ENCODE assay signal across 1 cellular context in genomic region chr7:18760046-18760445, GRCh38.
TF ChIP-seq lines count a peak whose summit lies in the region.

No MANE protein-coding gene starts in this region.

TF ChIP-seq in GM23338, 12 proteins besides CTCF, POLR2A, EP300 and RAD21 (continued from another document):
- TF ChIP-seq, protein P1, sequence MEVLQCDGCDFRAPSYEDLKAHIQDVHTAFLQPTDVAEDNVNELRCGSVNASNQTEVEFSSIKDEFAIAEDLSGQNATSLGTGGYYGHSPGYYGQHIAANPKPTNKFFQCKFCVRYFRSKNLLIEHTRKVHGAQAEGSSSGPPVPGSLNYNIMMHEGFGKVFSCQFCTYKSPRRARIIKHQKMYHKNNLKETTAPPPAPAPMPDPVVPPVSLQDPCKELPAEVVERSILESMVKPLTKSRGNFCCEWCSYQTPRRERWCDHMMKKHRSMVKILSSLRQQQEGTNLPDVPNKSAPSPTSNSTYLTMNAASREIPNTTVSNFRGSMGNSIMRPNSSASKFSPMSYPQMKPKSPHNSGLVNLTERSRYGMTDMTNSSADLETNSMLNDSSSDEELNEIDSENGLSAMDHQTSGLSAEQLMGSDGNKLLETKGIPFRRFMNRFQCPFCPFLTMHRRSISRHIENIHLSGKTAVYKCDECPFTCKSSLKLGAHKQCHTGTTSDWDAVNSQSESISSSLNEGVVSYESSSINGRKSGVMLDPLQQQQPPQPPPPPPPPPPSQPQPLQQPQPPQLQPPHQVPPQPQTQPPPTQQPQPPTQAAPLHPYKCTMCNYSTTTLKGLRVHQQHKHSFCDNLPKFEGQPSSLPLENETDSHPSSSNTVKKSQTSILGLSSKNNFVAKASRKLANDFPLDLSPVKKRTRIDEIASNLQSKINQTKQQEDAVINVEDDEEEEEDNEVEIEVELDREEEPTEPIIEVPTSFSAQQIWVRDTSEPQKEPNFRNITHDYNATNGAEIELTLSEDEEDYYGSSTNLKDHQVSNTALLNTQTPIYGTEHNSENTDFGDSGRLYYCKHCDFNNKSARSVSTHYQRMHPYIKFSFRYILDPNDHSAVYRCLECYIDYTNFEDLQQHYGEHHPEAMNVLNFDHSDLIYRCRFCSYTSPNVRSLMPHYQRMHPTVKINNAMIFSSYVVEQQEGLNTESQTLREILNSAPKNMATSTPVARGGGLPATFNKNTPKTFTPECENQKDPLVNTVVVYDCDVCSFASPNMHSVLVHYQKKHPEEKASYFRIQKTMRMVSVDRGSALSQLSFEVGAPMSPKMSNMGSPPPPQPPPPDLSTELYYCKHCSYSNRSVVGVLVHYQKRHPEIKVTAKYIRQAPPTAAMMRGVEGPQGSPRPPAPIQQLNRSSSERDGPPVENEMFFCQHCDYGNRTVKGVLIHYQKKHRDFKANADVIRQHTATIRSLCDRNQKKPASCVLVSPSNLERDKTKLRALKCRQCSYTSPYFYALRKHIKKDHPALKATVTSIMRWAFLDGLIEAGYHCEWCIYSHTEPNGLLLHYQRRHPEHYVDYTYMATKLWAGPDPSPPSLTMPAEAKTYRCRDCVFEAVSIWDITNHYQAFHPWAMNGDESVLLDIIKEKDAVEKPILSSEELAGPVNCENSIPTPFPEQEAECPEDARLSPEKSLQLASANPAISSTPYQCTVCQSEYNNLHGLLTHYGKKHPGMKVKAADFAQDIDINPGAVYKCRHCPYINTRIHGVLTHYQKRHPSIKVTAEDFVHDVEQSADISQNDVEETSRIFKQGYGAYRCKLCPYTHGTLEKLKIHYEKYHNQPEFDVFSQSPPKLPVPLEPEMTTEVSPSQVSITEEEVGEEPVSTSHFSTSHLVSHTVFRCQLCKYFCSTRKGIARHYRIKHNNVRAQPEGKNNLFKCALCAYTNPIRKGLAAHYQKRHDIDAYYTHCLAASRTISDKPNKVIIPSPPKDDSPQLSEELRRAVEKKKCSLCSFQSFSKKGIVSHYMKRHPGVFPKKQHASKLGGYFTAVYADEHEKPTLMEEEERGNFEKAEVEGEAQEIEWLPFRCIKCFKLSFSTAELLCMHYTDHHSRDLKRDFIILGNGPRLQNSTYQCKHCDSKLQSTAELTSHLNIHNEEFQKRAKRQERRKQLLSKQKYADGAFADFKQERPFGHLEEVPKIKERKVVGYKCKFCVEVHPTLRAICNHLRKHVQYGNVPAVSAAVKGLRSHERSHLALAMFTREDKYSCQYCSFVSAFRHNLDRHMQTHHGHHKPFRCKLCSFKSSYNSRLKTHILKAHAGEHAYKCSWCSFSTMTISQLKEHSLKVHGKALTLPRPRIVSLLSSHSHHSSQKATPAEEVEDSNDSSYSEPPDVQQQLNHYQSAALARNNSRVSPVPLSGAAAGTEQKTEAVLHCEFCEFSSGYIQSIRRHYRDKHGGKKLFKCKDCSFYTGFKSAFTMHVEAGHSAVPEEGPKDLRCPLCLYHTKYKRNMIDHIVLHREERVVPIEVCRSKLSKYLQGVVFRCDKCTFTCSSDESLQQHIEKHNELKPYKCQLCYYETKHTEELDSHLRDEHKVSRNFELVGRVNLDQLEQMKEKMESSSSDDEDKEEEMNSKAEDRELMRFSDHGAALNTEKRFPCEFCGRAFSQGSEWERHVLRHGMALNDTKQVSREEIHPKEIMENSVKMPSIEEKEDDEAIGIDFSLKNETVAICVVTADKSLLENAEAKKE (CRISPR knock-in tag; IDR thresholded peaks at IDR 0.05) = no peak
- TF ChIP-seq EZH2phosphoT487 (IDR thresholded peaks at IDR 0.05; ENCODE audit: unreplicated experiment) = no peak
- no peak for TF ChIP-seq ZNF114 (CRISPR knock-in tag; IDR thresholded peaks at IDR 0.05)
